17 cellular contexts compared by ENCODE assay signal in the genomic region with DNA sequence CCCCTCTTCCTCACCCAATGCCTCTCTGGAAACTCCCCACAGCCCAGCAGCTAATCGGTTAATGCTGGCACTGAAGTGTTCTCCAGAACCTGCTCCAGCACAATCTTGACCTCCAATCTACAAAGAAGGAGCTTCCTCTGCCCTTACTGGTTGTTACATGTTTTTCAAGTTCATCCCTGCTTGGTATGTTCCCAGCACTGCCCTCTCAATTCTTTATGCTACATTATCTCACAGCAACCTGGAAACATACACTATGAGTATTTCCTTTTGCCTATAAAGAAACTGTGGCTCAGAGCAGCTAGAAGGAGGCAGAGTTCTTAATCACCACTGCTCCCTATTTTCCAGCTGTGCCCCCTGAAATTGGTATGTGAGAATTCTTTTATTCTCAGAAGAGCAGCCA.
DNase-seq lines count a peak whose midpoint lies in the region; ATAC-seq and TF ChIP-seq lines count a peak whose summit lies in the region.
"Had no signal": no experiment of that assay in that cellular context is flagged by ENCODE, and none has a peak within 500 bp of the region (broad histone marks: within the 10 kb centered on the region; RNA-seq: fewer than 3 reads in every experiment).

No MANE protein-coding gene starts in this region.

- no peak overlapping the region for H2BK5ac ChIP-seq in IMR-90 (ENCODE audit: low read depth, low read length, poor library complexity, severe bottlenecking)

- no peak overlapping the region for H3K9ac ChIP-seq in IMR-90 (ENCODE audit: low read depth, low read length)

- no peak overlapping the region for H2AFZ ChIP-seq in IMR-90 (replicated peaks; ENCODE audit: low read length, poor library complexity)
- H2AFZ ChIP-seq: PC-9 had no signal

- H3K4me3 ChIP-seq in IMR-90 (ENCODE audit: insufficient read depth, low read depth, low read length) (no peak overlapping the region), gastrocnemius medialis (no peak overlapping the region)
- H3K4me3 ChIP-seq: PC-9, SK-N-MC had no signal

- H3K27me3 Mint-ChIP-seq in dendritic cell treated with granulocyte-macrophage colony-stimulating factor and Interleukin-4, amounts not matched to agents 40 ng/mL and 50 ng/mL, for 4 days, result no peaks in the 10 kb centered on the region
- no peaks in the 10 kb centered on the region for H3K27me3 Mint-ChIP-seq in stimulated activated memory B cell treated with anti-CD40 and anti-IgM and Interleukin-4, amounts not matched to agents 10 μg/mL and 1 μg/mL and 100 μg/mL, for 72 hours

- H3K9me3 Mint-ChIP-seq in dendritic cell treated with granulocyte-macrophage colony-stimulating factor and Interleukin-4, amounts not matched to agents 40 ng/mL and 50 ng/mL, for 4 days, result no peaks in the 10 kb centered on the region
- H3K9me3 Mint-ChIP-seq in stimulated activated memory B cell treated with anti-CD40 and anti-IgM and Interleukin-4, amounts not matched to agents 10 μg/mL and 1 μg/mL and 100 μg/mL, for 72 hours, result no peaks in the 10 kb centered on the region

- CTCF ChIA-PET in IMR-90 (lab: Yijun Ruan, JAX), result no interaction called here

- H4K20me1 ChIP-seq in IMR-90 (ENCODE audit: insufficient read depth, low read length), result no peaks in the 10 kb centered on the region

- no peak overlapping the region for H4K5ac ChIP-seq in IMR-90 (ENCODE audit: low read depth, low read length)

- H2BK120ac ChIP-seq in IMR-90 (ENCODE audit: low read depth, low read length), result no peak overlapping the region

- TF ChIP-seq POLR2A in IMR-90 (IDR thresholded peaks at IDR 0.05; ENCODE audit: low read depth, low read length) (no peak), gastrocnemius medialis (IDR thresholded peaks at IDR 0.05) (no peak)

- H4K91ac ChIP-seq in IMR-90 (ENCODE audit: insufficient read depth, low read depth, low read length), result no peak overlapping the region

- TF ChIP-seq RAD21 in IMR-90 (IDR thresholded peaks at IDR 0.05; ENCODE audit: low read length), result no peak

- no peak for TF ChIP-seq CTCF in IMR-90 (conservative IDR thresholded peaks at IDR 0.05; ENCODE audit: low read depth, low read length)
- peak; percentile 6 for TF ChIP-seq CTCF in foreskin keratinocyte (conservative IDR thresholded peaks at IDR 0.05)
- no peak for TF ChIP-seq CTCF in gastrocnemius medialis (IDR thresholded peaks at IDR 0.05 in 4 of 5, conservative IDR thresholded peaks at IDR 0.05 in 1 of 5)

- DNase-seq in IMR-90 (no peak), foreskin keratinocyte (peak; percentile 75 to 94), DMS 273 treated with DMSO at 0.1 percent for 48 hours (lab: John Stamatoyannopoulos, UW) (no peak), gastrocnemius medialis (no peak)
- DNase-seq: MV-4-11, NCI-H1436, NCI-H2029 treated with DMSO at 0.1 percent for 48 hours, NCI-H510A, NCI-H82, PC-9 had no signal

- H3K4me2 ChIP-seq in IMR-90 (ENCODE audit: low read depth, low read length), result no peak overlapping the region
- H3K4me2 ChIP-seq: PC-9 had no signal

- H3K79me1 ChIP-seq in IMR-90 (ENCODE audit: low read depth in 1 of 2, low read length in 2 of 2), result no peaks in the 10 kb centered on the region

- H3K4me1 ChIP-seq in IMR-90 (ENCODE audit: control insufficient read depth, insufficient read depth, low read length) (0 out of 2 replicates have a peak, but pooled peaks cover 1% of the 10 kb centered on the region), foreskin keratinocyte (peaks cover 10% of the 10 kb centered on the region), gastrocnemius medialis (no peaks in the 10 kb centered on the region)

- H3K4ac ChIP-seq in IMR-90 (ENCODE audit: low read depth, low read length), result no peak overlapping the region

- peaks cover 6% of the 10 kb centered on the region; the same call in 1 of the 2 replicates for H3K9me1 ChIP-seq in IMR-90 (ENCODE audit: insufficient read depth, low read length)

- H3K14ac ChIP-seq in IMR-90 (replicated peaks; ENCODE audit: low read depth, low read length), result no peak overlapping the region

- H3K4me3 Mint-ChIP-seq in dendritic cell treated with granulocyte-macrophage colony-stimulating factor and Interleukin-4, amounts not matched to agents 40 ng/mL and 50 ng/mL, for 4 days, result no peak overlapping the region
- no peak overlapping the region for H3K4me3 Mint-ChIP-seq in stimulated activated memory B cell treated with anti-CD40 and anti-IgM and Interleukin-4, amounts not matched to agents 10 μg/mL and 1 μg/mL and 100 μg/mL, for 72 hours

- in situ Hi-C loops in IMR-90 (cut with MboI; ENCODE audit: low sequenced_read_pairs) (no loop called here), gastrocnemius medialis (cut with MboI; ENCODE audit: low sequenced_read_pairs in 4 of 4) (no loop called here)

- dilution Hi-C loops in IMR-90 (cut with HindIII; ENCODE audit: low sequenced_read_pairs, unreplicated experiment), result no loop called here

- H3K36me3 Mint-ChIP-seq in dendritic cell treated with granulocyte-macrophage colony-stimulating factor and Interleukin-4, amounts not matched to agents 40 ng/mL and 50 ng/mL, for 4 days (ENCODE audit: low read depth), result no peaks in the 10 kb centered on the region
- no peaks in the 10 kb centered on the region for H3K36me3 Mint-ChIP-seq in stimulated activated memory B cell treated with anti-CD40 and anti-IgM and Interleukin-4, amounts not matched to agents 10 μg/mL and 1 μg/mL and 100 μg/mL, for 72 hours

- intact Hi-C loops in IMR-90 (cut with micrococcal nuclease), result no loop called here
- intact Hi-C loops in dendritic cell treated with granulocyte-macrophage colony-stimulating factor and Interleukin-4, amounts not matched to agents 40 ng/mL and 50 ng/mL, for 4 days (cut with micrococcal nuclease), result loop anchor here (5.0 kb wide), 2 partner anchors 42 to 107 kb away; no protein-coding TSS in a partner anchor
- intact Hi-C loops in gastrocnemius medialis (cut with DNase I; ENCODE audit: low total_unique reads), result no loop called here

- H3K4me1 Mint-ChIP-seq in dendritic cell treated with granulocyte-macrophage colony-stimulating factor and Interleukin-4, amounts not matched to agents 40 ng/mL and 50 ng/mL, for 4 days (ENCODE audit: low read depth), result peaks cover 33% of the 10 kb centered on the region
- peaks cover 44% of the 10 kb centered on the region for H3K4me1 Mint-ChIP-seq in stimulated activated memory B cell treated with anti-CD40 and anti-IgM and Interleukin-4, amounts not matched to agents 10 μg/mL and 1 μg/mL and 100 μg/mL, for 72 hours

- H2AK9ac ChIP-seq in IMR-90 (replicated peaks; ENCODE audit: low read depth, low read length, poor library complexity), result peak overlapping the region; percentile 62

- WGBS in IMR-90 (ENCODE audit: extremely low coverage in 2 of 2, insufficient read length in 1 of 2), 2 experiments, result 100% methylated on average over 1 of the region's 1 CpG; no CpG with 5 or more reads in 1 of the 2 experiments

- H3K23ac ChIP-seq in IMR-90 (ENCODE audit: low read depth, low read length), result no peak overlapping the region

- H3K36me3 ChIP-seq in IMR-90 (ENCODE audit: control insufficient read depth, insufficient read depth, low read length) (no peaks in the 10 kb centered on the region), gastrocnemius medialis (no peaks in the 10 kb centered on the region)

- H3K27ac ChIP-seq in IMR-90 (ENCODE audit: insufficient read depth, low read length) (no peak overlapping the region), foreskin keratinocyte (no peak overlapping the region), gastrocnemius medialis (no peak overlapping the region)
- H3K27ac ChIP-seq: C4-2B, PC-9, SK-N-MC had no signal

- no peak overlapping the region for H3K56ac ChIP-seq in IMR-90 (ENCODE audit: extremely low read depth, insufficient read depth, low read length)

- POLR2A ChIA-PET in IMR-90 (lab: Charles Lee; ENCODE audit: unreplicated experiment), result no interaction called here

- H4K8ac ChIP-seq in IMR-90 (ENCODE audit: low read depth in 2 of 2, low read length in 2 of 2), result no peak overlapping the region

- H2BK15ac ChIP-seq in IMR-90 (ENCODE audit: low read depth, low read length), result no peak overlapping the region

- no peaks in the 10 kb centered on the region for H3K27me3 ChIP-seq in IMR-90 (ENCODE audit: control insufficient read depth, insufficient read depth, low read length)
- H3K27me3 ChIP-seq in foreskin keratinocyte, result no peaks in the 10 kb centered on the region
- no peaks in the 10 kb centered on the region for H3K27me3 ChIP-seq in gastrocnemius medialis

- no peak overlapping the region for H2AK5ac ChIP-seq in IMR-90 (ENCODE audit: low read depth, low read length)

- BruUV-seq in IMR-90 (replicated peaks; lab: Mats Ljungman, UMichigan), result no TSS peak

- H3K27ac Mint-ChIP-seq in dendritic cell treated with granulocyte-macrophage colony-stimulating factor and Interleukin-4, amounts not matched to agents 40 ng/mL and 50 ng/mL, for 4 days, result peak overlapping the region; percentile 40
- peak overlapping the region; percentile 70 for H3K27ac Mint-ChIP-seq in stimulated activated memory B cell treated with anti-CD40 and anti-IgM and Interleukin-4, amounts not matched to agents 10 μg/mL and 1 μg/mL and 100 μg/mL, for 72 hours

- H2BK20ac ChIP-seq in IMR-90 (ENCODE audit: low read depth, low read length), result no peak overlapping the region

- H3K18ac ChIP-seq in IMR-90 (ENCODE audit: low read depth, low read length), result no peak overlapping the region

- H3K9me3 ChIP-seq in IMR-90 (ENCODE audit: control insufficient read depth, insufficient read depth, low read length) (no peaks in the 10 kb centered on the region), gastrocnemius medialis (no peaks in the 10 kb centered on the region)

- ATAC-seq in IMR-90 (ENCODE audit: low read depth) (no peak), foreskin keratinocyte (peak; percentile 68), HG02840 (IDR thresholded peaks at IDR 0.05; ENCODE audit: low FRiP score, unreplicated experiment) (no peak), GM21619 (IDR thresholded peaks at IDR 0.05; ENCODE audit: unreplicated experiment) (no peak), gastrocnemius medialis (no peak)
- ATAC-seq in stimulated activated memory B cell treated with anti-CD40 and anti-IgM and Interleukin-4, amounts not matched to agents 10 μg/mL and 1 μg/mL and 100 μg/mL, for 72 hours, result no peak
- ATAC-seq: Right ventricle myocardium inferior had no signal

TF ChIP-seq in IMR-90, 13 proteins besides CTCF, POLR2A, EP300 and RAD21 (continues in another document):
- TF ChIP-seq SMC3 (IDR thresholded peaks at IDR 0.05; ENCODE audit: low read depth, low read length) (no peak), NFE2L2 (IDR thresholded peaks at IDR 0.05; ENCODE audit: low read depth, low read length) (no peak), RFX5 (IDR thresholded peaks at IDR 0.05; ENCODE audit: low read depth, low read length) (no peak), RCOR1 (IDR thresholded peaks at IDR 0.05; ENCODE audit: insufficient replicate concordance, low read length) (no peak), MAFK (IDR thresholded peaks at IDR 0.05; ENCODE audit: low read depth, low read length) (no peak), MXI1 (IDR thresholded peaks at IDR 0.05; ENCODE audit: borderline replicate concordance, low read depth, low read length) (no peak), CEBPB (IDR thresholded peaks at IDR 0.05; ENCODE audit: low read depth, low read length) (no peak), FOS (IDR thresholded peaks at IDR 0.05; ENCODE audit: low read depth, low read length) (no peak)

Comparison
In these comparisons a context has a peak if more than half of its experiments do, and no peak if none do; other contexts are left out.
1. DNase-seq: peak in foreskin keratinocyte (2 of 2); none in IMR-90 (single experiment), DMS 273 treated with DMSO at 0.1 percent for 48 hours (single experiment) and gastrocnemius medialis (0 of 2).